28 cellular contexts compared by ENCODE assay signal in the genomic region with DNA sequence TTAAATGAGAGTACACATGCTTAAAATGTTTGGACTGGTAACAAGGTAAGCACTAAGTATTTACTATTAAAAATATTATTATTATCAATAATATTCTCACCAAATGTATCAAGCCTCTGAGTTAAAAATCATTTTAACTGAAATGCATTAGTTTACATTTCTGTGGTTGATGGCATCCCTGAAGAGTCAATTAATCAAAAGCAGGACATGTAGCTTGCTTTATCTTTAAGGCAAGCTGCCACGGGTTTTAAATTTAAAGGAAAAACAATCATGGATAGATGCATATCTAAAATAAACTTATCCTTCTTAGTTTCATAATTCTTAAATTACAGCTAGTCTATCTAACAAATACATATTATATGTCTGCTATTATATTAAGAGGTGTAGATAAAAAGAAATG.
"Had no signal": no experiment of that assay in that cellular context is flagged by ENCODE, and none has a peak within 500 bp of the region (broad histone marks: within the 10 kb centered on the region; RNA-seq: fewer than 3 reads in every experiment).

No MANE protein-coding gene starts in this region.

- H3K4me1 Mint-ChIP-seq: naive thymus-derived CD4-positive, alpha-beta T cell had no signal

- H3K9me3 ChIP-seq: adrenal gland, breast epithelium, esophagus muscularis mucosa, gastrocnemius medialis, neutrophil, ovary, prostate gland, testis, transverse colon had no signal

- H3K4me3 Mint-ChIP-seq: activated naive CD8-positive, alpha-beta T cell; mesothelial cell of epicardium; naive thymus-derived CD4-positive, alpha-beta T cell; T-helper 1 cell treated with Interleukin-12 subunit alpha and Interleukin-12 subunit beta and Interleukin-4 antibody, amounts not matched to agents 30 μg/mL and 1 μg/mL, for 36 hours had no signal

- H3K27ac ChIP-seq: adrenal gland, breast epithelium, esophagus muscularis mucosa, gastrocnemius medialis, hepatocyte, neutrophil, ovary, prostate gland, testis, transverse colon, VCaP had no signal

- H3K79me2 ChIP-seq: hepatocyte had no signal

- H3K27me3 Mint-ChIP-seq: activated naive CD8-positive, alpha-beta T cell; naive thymus-derived CD4-positive, alpha-beta T cell had no signal

- H3K36me3 Mint-ChIP-seq: activated naive CD8-positive, alpha-beta T cell; mesothelial cell of epicardium; naive thymus-derived CD4-positive, alpha-beta T cell had no signal

- H3K4me1 ChIP-seq: adrenal gland, breast epithelium, esophagus muscularis mucosa, gastrocnemius medialis, prostate gland, testis, transverse colon had no signal

- H2AFZ ChIP-seq: hepatocyte had no signal

- H3K4me2 ChIP-seq: hepatocyte had no signal

- H3K27ac Mint-ChIP-seq: activated naive CD8-positive, alpha-beta T cell; naive thymus-derived CD4-positive, alpha-beta T cell; T-helper 1 cell treated with Interleukin-12 subunit alpha and Interleukin-12 subunit beta and Interleukin-4 antibody, amounts not matched to agents 30 μg/mL and 1 μg/mL, for 36 hours had no signal

- H3K36me3 ChIP-seq: adrenal gland, breast epithelium, esophagus muscularis mucosa, gastrocnemius medialis, neutrophil, ovary, prostate gland, transverse colon had no signal

- DNase-seq: activated CD4-positive, alpha-beta T cell treated with anti-CD3 and anti-CD28 coated beads for 4 hours; activated CD4-positive, alpha-beta T cell treated with anti-CD3 and anti-CD28 coated beads, Interleukin-2, amount 50 U/mL, for 4 hours; activated effector memory CD4-positive, alpha-beta T cell treated with Interleukin-2 at 50 U/mL for 16 hours; activated naive CD4-positive, alpha-beta T cell treated with Interleukin-2 at 50 U/mL for 16 hours; adrenal gland; central memory CD4-positive, alpha-beta T cell; gastrocnemius medialis; glutamatergic neuron; kidney; left colon; mammary epithelial cell; naive thymus-derived CD4-positive, alpha-beta T cell; ovary; retina; stimulated activated naive CD4-positive, alpha-beta T cell; SW 1271; T-helper 9 cell; testis; transverse colon had no signal

- H3K4me3 ChIP-seq: adrenal gland, breast epithelium, esophagus muscularis mucosa, gastrocnemius medialis, hepatocyte, ovary, prostate gland, testis, transverse colon had no signal

- H3K9me3 Mint-ChIP-seq: mesothelial cell of epicardium had no signal

- H3K27me3 ChIP-seq: adrenal gland, breast epithelium, esophagus muscularis mucosa, gastrocnemius medialis, hepatocyte, neutrophil, ovary, testis, transverse colon had no signal
